ENCODE assay signal across 8 cellular contexts in the genomic region with DNA sequence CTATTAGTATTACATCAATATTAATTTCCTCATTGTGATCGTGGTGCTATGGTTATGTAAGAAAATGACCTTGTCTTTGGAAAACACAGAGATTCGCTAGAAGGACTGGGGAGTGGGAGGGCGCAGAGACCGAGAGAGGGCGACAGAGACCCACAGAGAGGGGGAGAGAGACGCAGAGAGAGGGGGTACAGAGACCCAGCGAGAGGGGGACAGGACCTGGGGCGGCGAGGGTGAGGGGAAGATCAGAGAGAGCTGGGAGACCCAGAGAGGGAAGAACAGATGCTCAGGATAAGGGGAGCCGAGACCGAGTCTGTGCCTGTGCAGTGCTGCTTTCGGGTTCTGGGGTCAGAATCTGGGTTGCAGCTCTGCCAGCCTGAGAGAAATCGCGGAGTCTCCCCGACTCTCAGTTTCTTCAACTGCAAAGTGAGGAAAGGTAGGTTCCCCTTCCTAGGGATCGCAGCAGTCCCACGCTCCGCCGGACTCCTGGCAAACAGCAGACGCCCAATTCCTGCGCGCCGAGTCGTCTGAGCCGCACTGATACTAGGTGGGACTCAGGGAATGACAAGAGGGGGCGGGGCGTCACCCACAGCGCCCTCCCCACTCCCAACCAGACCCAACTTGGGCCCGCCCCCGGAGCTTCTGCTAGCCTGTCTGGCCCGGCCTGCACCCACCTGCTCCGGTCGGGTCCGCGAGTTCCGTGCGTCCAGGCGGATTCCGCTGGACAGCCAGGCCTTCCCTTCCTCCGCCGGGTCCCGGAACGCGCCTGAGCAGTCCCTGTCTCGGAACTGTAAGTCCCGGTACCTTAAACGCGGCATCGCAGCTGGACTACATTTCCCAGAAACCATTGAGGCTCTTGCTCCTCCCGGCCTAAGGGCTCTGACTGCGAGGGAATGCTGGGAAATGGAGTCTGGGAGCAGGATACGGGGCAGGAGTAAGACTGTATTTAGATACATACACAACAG. TPM values are rescaled to one million over a fixed set of nuclear protein-coding genes. Genes with fewer than 3 reads are reported as not detected.
DNase-seq lines count a peak whose midpoint lies in the region; ATAC-seq, FAIRE-seq and TF ChIP-seq lines count a peak whose summit lies in the region.

No MANE protein-coding gene starts in this region.

- peaks cover 0 to 95% (median 0%) of the 10 kb centered on the region in 7 donors for H3K27me3 ChIP-seq in spleen (replicated peaks in 1 of 7)

- H3K4me1 Mint-ChIP-seq in central memory CD8-positive, alpha-beta T cell, result peaks cover 6% of the 10 kb centered on the region

- POLR2A ChIA-PET in A549 (lab: Yijun Ruan, JAX), result interaction anchor here (0.7 to 2.0 kb wide), 4 partner anchors 51 to 236 kb away, joined by 3 to 9 read pairs (median 3); a partner anchor contains a TSS

- H3K27ac Mint-ChIP-seq in central memory CD8-positive, alpha-beta T cell (ENCODE audit: low read depth), result no peak overlapping the region

- intact Hi-C loops in spleen (cut with DNase I; ENCODE audit: low total_unique reads), result no loop called here

- TF ChIP-seq CTCF in A549 (IDR thresholded peaks at IDR 0.05) (peak; percentile 89), spleen (IDR thresholded peaks at IDR 0.05 in 8 of 11, conservative IDR thresholded peaks at IDR 0.05 in 3 of 11) (peak in 4 of 11 experiments; percentile 21 to 42 (median 32))

- peak; percentile 99 for FAIRE-seq in A549 (lab: Jason Lieb, UNC)

- H3K4me1 ChIP-seq in A549 (peaks cover 3% of the 10 kb centered on the region; the same call in 1 of the 3 replicates), spleen (peaks cover 0 to 16% (median 7%) of the 10 kb centered on the region in 6 donors)

- WGBS in A549 (ENCODE audit: missing lambda C conversion rate), result 1% methylated on average over 44 of the region's 52 CpGs
- WGBS in spleen, 5 donors, result 1 to 3% (median 2%) methylated on average over 27 to 52 of the region's 52 CpGs

- H3K9me3 Mint-ChIP-seq in central memory CD8-positive, alpha-beta T cell, result no peaks in the 10 kb centered on the region

- H3K4me3 Mint-ChIP-seq in central memory CD8-positive, alpha-beta T cell, result peak overlapping the region; percentile 57

- H3K9me3 ChIP-seq in A549, result peaks cover 9% of the 10 kb centered on the region
- peaks cover 0 to 13% (median 4%) of the 10 kb centered on the region in 8 donors for H3K9me3 ChIP-seq in spleen

- no peaks in the 10 kb centered on the region for H3K36me3 Mint-ChIP-seq in central memory CD8-positive, alpha-beta T cell (ENCODE audit: insufficient read depth)

- H3K36me3 ChIP-seq in spleen, result no peaks in the 10 kb centered on the region

- H3K4me3 ChIP-seq in A549, result peak overlapping the region; percentile 53
- peak overlapping the region; percentile 50 to 82 (median 57) for H3K4me3 ChIP-seq in spleen

- peak; percentile 88 to 93 for TF ChIP-seq RAD21 in A549 (conservative IDR thresholded peaks at IDR 0.05 in 1 of 2, IDR thresholded peaks at IDR 0.05 in 1 of 2)

- CTCF ChIA-PET in A549 (lab: Yijun Ruan, JAX), result interaction anchor here (0.6 to 5.6 kb wide), 81 partner anchors 10 to 632 kb away, joined by 3 to 76 read pairs (median 5); a partner anchor contains a TSS

- no peak for TF ChIP-seq EP300 in A549 (IDR thresholded peaks at IDR 0.05)

- peak overlapping the region; percentile 84 for H3K4me2 ChIP-seq in A549

- H3K27ac ChIP-seq in A549 (peak overlapping the region in 1 of 2 experiments; percentile 70; a peak in 3 of 6 replicates), spleen (peak overlapping the region in 7 of 8 donors; percentile 33 to 82 (median 65))

- peaks cover 51% of the 10 kb centered on the region for H3K27me3 Mint-ChIP-seq in central memory CD8-positive, alpha-beta T cell

- peak; percentile 92 to 95 for ATAC-seq in A549
- ATAC-seq in GM21515 (IDR thresholded peaks at IDR 0.05; ENCODE audit: unreplicated experiment), result peak; percentile 86
- peak; percentile 60 for ATAC-seq in central memory CD8-positive, alpha-beta T cell (replicated peaks; ENCODE audit: extremely low read depth, poor library complexity, severe bottlenecking)
- no peak for ATAC-seq in GM21423 (IDR thresholded peaks at IDR 0.05; ENCODE audit: unreplicated experiment)

- DNase-seq in A549 (ENCODE audit: low read depth in 1 of 2, low spot score in 1 of 2), result peak; percentile 90 to 96
- DNase-seq in NCI-H2171 (lab: John Stamatoyannopoulos, UW), result peak; percentile 85
- DNase-seq in activated CD4-positive, CD25-positive, alpha-beta regulatory T cell treated with anti-CD3 and anti-CD28 coated beads, Interleukin-2, amount 50 U/mL, for 72 hours, result peak; percentile 53
- DNase-seq in central memory CD8-positive, alpha-beta T cell (ENCODE audit: low spot score in 2 of 2), result peak; percentile 22 to 24
- DNase-seq in islet precursor cell, result peak; percentile 89
- DNase-seq in spleen, result peak; percentile 89

- TF ChIP-seq POLR2A in A549 (IDR thresholded peaks at IDR 0.05; ENCODE audit: low read length) (no peak), spleen (IDR thresholded peaks at IDR 0.05) (peak in 1 of 3 donors; percentile 34)

TF ChIP-seq in A549, 52 proteins besides CTCF, POLR2A, EP300 and RAD21:
- TF ChIP-seq FOSB (CRISPR knock-in tag; IDR thresholded peaks at IDR 0.05) (no peak), HDAC2 (IDR thresholded peaks at IDR 0.05) (no peak), PHF8 (IDR thresholded peaks at IDR 0.05; ENCODE audit: borderline replicate concordance, low read depth) (peak; percentile 46; the same call in 1 of the 2 replicates), SMC3 (IDR thresholded peaks at IDR 0.05) (peak; percentile 75), HEYL (CRISPR knock-in tag; IDR thresholded peaks at IDR 0.05) (no peak)
- TF ChIP-seq, protein P1, sequence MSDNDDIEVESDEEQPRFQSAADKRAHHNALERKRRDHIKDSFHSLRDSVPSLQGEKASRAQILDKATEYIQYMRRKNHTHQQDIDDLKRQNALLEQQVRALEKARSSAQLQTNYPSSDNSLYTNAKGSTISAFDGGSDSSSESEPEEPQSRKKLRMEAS (IDR thresholded peaks at IDR 0.05), result 0 out of 2 replicates have a peak, but pooled peaks have one; percentile 12
- TF ChIP-seq, protein P2, sequence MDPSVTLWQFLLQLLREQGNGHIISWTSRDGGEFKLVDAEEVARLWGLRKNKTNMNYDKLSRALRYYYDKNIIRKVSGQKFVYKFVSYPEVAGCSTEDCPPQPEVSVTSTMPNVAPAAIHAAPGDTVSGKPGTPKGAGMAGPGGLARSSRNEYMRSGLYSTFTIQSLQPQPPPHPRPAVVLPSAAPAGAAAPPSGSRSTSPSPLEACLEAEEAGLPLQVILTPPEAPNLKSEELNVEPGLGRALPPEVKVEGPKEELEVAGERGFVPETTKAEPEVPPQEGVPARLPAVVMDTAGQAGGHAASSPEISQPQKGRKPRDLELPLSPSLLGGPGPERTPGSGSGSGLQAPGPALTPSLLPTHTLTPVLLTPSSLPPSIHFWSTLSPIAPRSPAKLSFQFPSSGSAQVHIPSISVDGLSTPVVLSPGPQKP (IDR thresholded peaks at IDR 0.05; ENCODE audit: low read depth, low read length), result no peak

RNA-seq across cellular contexts. Expression of a gene that starts 15.3 kb away (rescaled TPM):
- not detected in 2 replicates for polyA plus RNA-seq in A549 (2011; rRNA removed)
- polyA plus RNA-seq in A549 (2012; cell fraction: cytosol; rRNA removed), result not detected in 2 replicates
- not detected in 2 replicates for polyA plus RNA-seq in A549 (2012; cell fraction: nucleus; rRNA removed)
- not detected in 3 replicates for polyA plus RNA-seq in A549 (2017; fragmentation: RNase III; extraction: RNeasy Plus Mini Kit Qiagen cat#74134 plus additional on column Dnase treatment)
- polyA minus RNA-seq in A549 (2011; rRNA and poly(A)+ RNA removed), result not detected in 2 replicates
- total RNA-seq in spleen, result not detected
- polyA plus RNA-seq in spleen, result not detected

RNA-seq across cellular contexts. Expression of a gene that starts 55.7 kb away (rescaled TPM):
- polyA plus RNA-seq in A549 (2011; rRNA removed) (4.0 and 4.8 TPM in 2 replicates), A549 (2017; fragmentation: RNase III; extraction: RNeasy Plus Mini Kit Qiagen cat#74134 plus additional on column Dnase treatment) (6.4 to 7.0 TPM (median 6.5 TPM) in 3 replicates), spleen (under 1 TPM; 0.04 to 0.45 (median 0.08) TPM)
- 7.2 and 7.8 TPM in 2 replicates for polyA plus RNA-seq in A549 (2012; cell fraction: cytosol; rRNA removed)
- polyA plus RNA-seq in A549 (2012; cell fraction: nucleus; rRNA removed), result 14.6 and 16.2 TPM in 2 replicates
- 12.5 and 18.2 TPM in 2 replicates for polyA minus RNA-seq in A549 (2011; rRNA and poly(A)+ RNA removed)
- total RNA-seq in spleen, result 1 to 10 TPM in 2 of 7 donors, under 1 TPM in 4, not detected in 1; 0.11 to 1.5 (median 0.30) TPM

Comparison
In these comparisons a context has a peak if more than half of its experiments do, and no peak if none do; other contexts are left out.
1. DNase-seq: peak in every context shown above with its lines; median percentile 93 in A549; 89 in islet precursor cell; 89 in spleen; 85 in NCI-H2171; 53 in activated CD4-positive, CD25-positive, alpha-beta regulatory T cell treated with anti-CD3 and anti-CD28 coated beads, Interleukin-2, amount 50 U/mL, for 72 hours; 23 in central memory CD8-positive, alpha-beta T cell.